28 cellular contexts compared by ENCODE assay signal in the genomic region with DNA sequence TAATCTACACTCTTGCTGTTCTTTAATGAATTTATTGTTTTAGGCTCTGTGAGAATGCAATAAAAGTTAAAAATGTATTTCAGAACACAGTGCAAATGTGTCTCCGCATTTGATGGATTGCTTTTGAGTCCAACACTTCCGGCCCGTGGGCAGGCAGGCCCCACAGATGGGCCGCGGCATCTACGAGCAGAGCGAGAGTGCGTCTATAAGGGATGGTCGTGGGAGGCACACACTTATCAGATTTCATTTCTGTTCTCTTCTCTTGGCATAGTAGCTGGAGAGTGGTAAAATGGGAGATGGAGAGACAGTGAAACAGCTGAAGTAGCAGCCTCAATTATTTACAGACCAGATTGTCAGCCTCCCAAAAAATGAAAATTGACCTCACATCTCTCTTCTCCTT.
"Had no signal": no experiment of that assay in that cellular context is flagged by ENCODE, and none has a peak within 500 bp of the region (broad histone marks: within the 10 kb centered on the region; RNA-seq: fewer than 3 reads in every experiment).

No MANE protein-coding gene starts in this region.

- H3K27ac ChIP-seq: adrenal gland, ascending aorta, gastrocnemius medialis, parathyroid adenoma, right lobe of liver, testis, vagina had no signal

- H3K4me3 Mint-ChIP-seq: activated naive CD8-positive, alpha-beta T cell; activated T-cell treated with anti-CD3 and anti-CD28 coated beads, Interleukin-2, amount 50 U/mL, for 4 hours; effector memory CD8-positive, alpha-beta T cell; stimulated activated naive B cell treated with anti-CD40 and anti-IgM and Interleukin-4, amounts not matched to agents 10 μg/mL and 1 μg/mL and 100 μg/mL, for 72 hours had no signal

- H3K27me3 ChIP-seq: adrenal gland, ascending aorta, right lobe of liver, testis, vagina had no signal

- H3K4me1 Mint-ChIP-seq: stimulated activated naive B cell treated with anti-CD40 and anti-IgM and Interleukin-4, amounts not matched to agents 10 μg/mL and 1 μg/mL and 100 μg/mL, for 72 hours had no signal

- H3K4me3 ChIP-seq: adrenal gland, ascending aorta, gastrocnemius medialis, right lobe of liver, smooth muscle cell, testis, vagina had no signal

- H3K36me3 ChIP-seq: adrenal gland, ascending aorta, gastrocnemius medialis, right lobe of liver, vagina had no signal

- H3K36me3 Mint-ChIP-seq: activated naive CD8-positive, alpha-beta T cell; stimulated activated naive B cell treated with anti-CD40 and anti-IgM and Interleukin-4, amounts not matched to agents 10 μg/mL and 1 μg/mL and 100 μg/mL, for 72 hours had no signal

- H3K9ac ChIP-seq: parathyroid adenoma had no signal

- ATAC-seq: activated T-cell treated with anti-CD3 and anti-CD28 coated beads, Interleukin-2, amount 50 U/mL, for 4 hours; effector memory CD8-positive, alpha-beta T cell; esophagus mucosa; gastrocnemius medialis; naive thymus-derived CD8-positive, alpha-beta T cell; right lobe of liver; stimulated activated naive B cell treated with anti-CD40 and anti-IgM and Interleukin-4, amounts not matched to agents 10 μg/mL and 1 μg/mL and 100 μg/mL, for 72 hours had no signal

- H3K9me3 Mint-ChIP-seq: activated T-cell treated with anti-CD3 and anti-CD28 coated beads, Interleukin-2, amount 50 U/mL, for 4 hours; activated T-helper 2 cell treated with anti-CD3 and anti-CD28 coated beads, Interferon-gamma antibody, Interleukin-2, Interleukin-4, amounts not matched to agents 10 μg/mL and 5 μg/mL and 100 μg/mL, durations not matched to agents 14 hours and 24 hours and 36 hours; effector memory CD8-positive, alpha-beta T cell; naive thymus-derived CD8-positive, alpha-beta T cell; stimulated activated naive B cell treated with anti-CD40 and anti-IgM and Interleukin-4, amounts not matched to agents 10 μg/mL and 1 μg/mL and 100 μg/mL, for 72 hours had no signal

- DNase-seq: activated CD4-positive, alpha-beta T cell treated with anti-CD3 and anti-CD28 coated beads for 4 hours; activated CD4-positive, alpha-beta T cell treated with anti-CD3 and anti-CD28 coated beads, Interleukin-2, amount 50 U/mL, for 48 hours; activated CD4-positive, CD25-positive, alpha-beta regulatory T cell; activated CD8-positive, alpha-beta memory T cell treated with anti-CD3 and anti-CD28 coated beads, Interleukin-2, amount 50 U/mL, for 48 hours; activated naive CD4-positive, alpha-beta T cell; activated T-cell treated with anti-CD3 and anti-CD28 coated beads, Interleukin-2, amount 50 U/mL, for 4 hours; adrenal gland; central memory CD4-positive, alpha-beta T cell; effector memory CD8-positive, alpha-beta T cell; gastrocnemius medialis; head of caudate nucleus; mesenchymal stem cell; naive thymus-derived CD8-positive, alpha-beta T cell; right lobe of liver; stimulated activated CD4-positive, alpha-beta T cell treated with anti-CD3 and anti-CD28 coated beads, Interleukin-15, amount 100 ng/mL, for 24 hours; stimulated activated CD4-positive, alpha-beta T cell treated with anti-CD3 and anti-CD28 coated beads, Interleukin-2, amount 100 ng/mL, for 48 hours; stimulated activated CD8-positive, alpha-beta memory T cell treated with anti-CD3 and anti-CD28 coated beads, Interleukin-4, amount 100 ng/mL, for 48 hours; stimulated activated naive B cell treated with anti-CD40 and anti-IgM and Interleukin-4, amounts not matched to agents 10 μg/mL and 1 μg/mL and 100 μg/mL, for 72 hours; T-helper 1 cell; testis; trophoblast cell had no signal

- H3K27ac Mint-ChIP-seq: activated naive CD8-positive, alpha-beta T cell; activated T-helper 2 cell treated with anti-CD3 and anti-CD28 coated beads, Interferon-gamma antibody, Interleukin-2, Interleukin-4, amounts not matched to agents 10 μg/mL and 5 μg/mL and 100 μg/mL, durations not matched to agents 14 hours and 24 hours and 36 hours; effector memory CD8-positive, alpha-beta T cell; stimulated activated naive B cell treated with anti-CD40 and anti-IgM and Interleukin-4, amounts not matched to agents 10 μg/mL and 1 μg/mL and 100 μg/mL, for 72 hours had no signal

- H3K9me3 ChIP-seq: adrenal gland, ascending aorta, gastrocnemius medialis, right lobe of liver, testis, vagina had no signal

- H3K4me2 ChIP-seq: smooth muscle cell had no signal

- H3K4me1 ChIP-seq: right lobe of liver had no signal

- H2AFZ ChIP-seq: parathyroid adenoma had no signal
